Comparison of ENCODE assay signal across 15 cellular contexts in genomic region chr1:6461237-6461530, GRCh38. TPM values are rescaled to one million over a fixed set of nuclear protein-coding genes. Genes with fewer than 3 reads are reported as not detected.
DNase-seq lines count a peak whose midpoint lies in the region; ATAC-seq, FAIRE-seq and TF ChIP-seq lines count a peak whose summit lies in the region.
"Had no signal": no experiment of that assay in that cellular context is flagged by ENCODE, and none has a peak within 500 bp of the region (broad histone marks: within the 10 kb centered on the region; RNA-seq: fewer than 3 reads in every experiment).

No MANE protein-coding gene starts in this region.

- TF ChIP-seq EP300 in stomach (IDR thresholded peaks at IDR 0.05): no peak

- H3K9me3 ChIP-seq in endothelial cell of umbilical vein (replicated peaks; ENCODE audit: control insufficient read depth, insufficient read depth, low read length) (no peaks in the 10 kb centered on the region), stomach (no peaks in the 10 kb centered on the region)
- H3K9me3 ChIP-seq: neutrophil had no signal

- intact Hi-C loops in activated naive CD4-positive, alpha-beta T cell treated with anti-CD3 and anti-CD28 coated beads for 36 hours (cut with micrococcal nuclease): loop anchor here (2.0 kb wide), 3 partner anchors 38 to 434 kb away; partner anchors contain the start of gene CAMTA1
- intact Hi-C loops in activated CD4-positive, alpha-beta memory T cell treated with anti-CD3 and anti-CD28 coated beads for 36 hours (cut with micrococcal nuclease): loop anchor here (2.0 to 5.0 kb wide), 2 partner anchors 142 to 264 kb away; partner anchors contain the start of genes KLHL21 and RPL22
- intact Hi-C loops in endothelial cell of umbilical vein (cut with micrococcal nuclease): no loop called here
- intact Hi-C loops in stomach (cut with DNase I; ENCODE audit: low total_unique reads): no loop called here

- H3K36me3 Mint-ChIP-seq in activated naive CD4-positive, alpha-beta T cell treated with anti-CD3 and anti-CD28 coated beads for 36 hours (ENCODE audit: low read depth): peaks cover 27% of the 10 kb centered on the region
- H3K36me3 Mint-ChIP-seq in activated CD4-positive, alpha-beta memory T cell treated with anti-CD3 and anti-CD28 coated beads for 36 hours: peaks cover 35% of the 10 kb centered on the region

- ATAC-seq in HG03045 (IDR thresholded peaks at IDR 0.05; ENCODE audit: unreplicated experiment): no peak
- ATAC-seq in GM19455 (IDR thresholded peaks at IDR 0.05; ENCODE audit: unreplicated experiment): no peak
- ATAC-seq: foreskin keratinocyte had no signal

- peak overlapping the region; percentile 79 for H3K4me3 Mint-ChIP-seq in activated naive CD4-positive, alpha-beta T cell treated with anti-CD3 and anti-CD28 coated beads for 36 hours
- peak overlapping the region; percentile 81 for H3K4me3 Mint-ChIP-seq in activated CD4-positive, alpha-beta memory T cell treated with anti-CD3 and anti-CD28 coated beads for 36 hours

- TF ChIP-seq CTCF in endothelial cell of umbilical vein (IDR thresholded peaks at IDR 0.05; ENCODE audit: extremely low read depth in 1 of 2, insufficient read depth in 1 of 2, low read depth in 1 of 2, low read length in 2 of 2): no peak
- no peak for TF ChIP-seq CTCF in stomach (IDR thresholded peaks at IDR 0.05)

- H3K27me3 ChIP-seq in endothelial cell of umbilical vein (ENCODE audit: control insufficient read depth in 2 of 2, insufficient read depth in 2 of 2, low read length in 2 of 2): peaks cover 5% of the 10 kb centered on the region in 2 experiments
- peaks cover 0 to 85% (median 18%) of the 10 kb centered on the region in 3 donors for H3K27me3 ChIP-seq in stomach

- BruUV-seq in endothelial cell of umbilical vein (replicated peaks; lab: Mats Ljungman, UMichigan): TSS peak; percentile 34

- H3K4me3 ChIP-seq in endothelial cell of umbilical vein (replicated peaks in 1 of 3; ENCODE audit: insufficient read depth in 1 of 3, low read depth in 1 of 3, low read length in 3 of 3) (no peak overlapping the region), stomach (peak overlapping the region; percentile 15 to 46 (median 26))

- H3K36me3 ChIP-seq in endothelial cell of umbilical vein (ENCODE audit: control insufficient read depth in 2 of 2, extremely low read depth in 1 of 2, insufficient read depth in 2 of 2, low read length in 2 of 2) (peaks cover 9 to 14% of the 10 kb centered on the region in 2 experiments), stomach (peaks cover 0 to 20% (median 8%) of the 10 kb centered on the region in 4 donors)
- H3K36me3 ChIP-seq: neutrophil had no signal

- CTCF ChIA-PET in activated naive CD4-positive, alpha-beta T cell treated with anti-CD3 and anti-CD28 coated beads for 36 hours (lab: Charles Lee): no interaction called here
- CTCF ChIA-PET in activated CD4-positive, alpha-beta memory T cell treated with anti-CD3 and anti-CD28 coated beads for 36 hours (lab: Charles Lee): interaction anchor here (1.4 to 3.2 kb wide), 4 partner anchors 11 to 38 kb away, joined by 5 to 21 read pairs (median 14); partner anchors contain the start of gene PLEKHG5
- CTCF ChIA-PET in endothelial cell of umbilical vein (lab: Charles Lee): no interaction called here

- H4K20me1 ChIP-seq in endothelial cell of umbilical vein (replicated peaks; ENCODE audit: control insufficient read depth, extremely low read depth, insufficient read depth, low read length): no peaks in the 10 kb centered on the region

- H3K4me2 ChIP-seq in endothelial cell of umbilical vein (ENCODE audit: insufficient read depth, low read length): no peak overlapping the region

- H3K27ac Mint-ChIP-seq in activated naive CD4-positive, alpha-beta T cell treated with anti-CD3 and anti-CD28 coated beads for 36 hours: peak overlapping the region; percentile 94
- peak overlapping the region; percentile 95 for H3K27ac Mint-ChIP-seq in activated CD4-positive, alpha-beta memory T cell treated with anti-CD3 and anti-CD28 coated beads for 36 hours

- TF ChIP-seq POLR2A in endothelial cell of umbilical vein (IDR thresholded peaks at IDR 0.05; ENCODE audit: low read depth, low read length): no peak
- TF ChIP-seq POLR2A in stomach (IDR thresholded peaks at IDR 0.05): no peak

- no peak overlapping the region for H3K9ac ChIP-seq in endothelial cell of umbilical vein (replicated peaks; ENCODE audit: extremely low read depth, insufficient read depth, low read length)

- POLR2A ChIA-PET in activated CD4-positive, alpha-beta memory T cell treated with anti-CD3 and anti-CD28 coated beads for 36 hours (lab: Charles Lee): interaction anchor here (1.0 kb wide), 1 partner anchor 226 kb away, joined by 3 read pairs; no protein-coding TSS in a partner anchor
- POLR2A ChIA-PET in endothelial cell of umbilical vein (lab: Charles Lee): no interaction called here

- no peak for DNase-seq in activated naive CD4-positive, alpha-beta T cell treated with anti-CD3 and anti-CD28 coated beads for 36 hours
- no peak for DNase-seq in activated naive CD4-positive, alpha-beta T cell (lab: John Stamatoyannopoulos, UW)
- DNase-seq in activated CD4-positive, alpha-beta memory T cell treated with anti-CD3 and anti-CD28 coated beads for 36 hours: no peak
- no peak for DNase-seq in endothelial cell of umbilical vein (ENCODE audit: low read depth, low spot score)
- no peak for DNase-seq in stomach
- no peak for DNase-seq in NCI-H82 (lab: John Stamatoyannopoulos, UW)
- DNase-seq: effector CD4-positive, alpha-beta T cell; foreskin keratinocyte; NCI-H1092 treated with DMSO at 0.1 percent for 48 hours; NCI-H2171 treated with DMSO at 0.1 percent for 48 hours; stimulated activated CD4-positive, alpha-beta T cell treated with anti-CD3 and anti-CD28 coated beads, Interleukin-4, amount 100 ng/mL, for 24 hours had no signal

- no peak overlapping the region for H3K27ac ChIP-seq in endothelial cell of umbilical vein (ENCODE audit: insufficient read depth, low read depth, low read length)
- H3K27ac ChIP-seq in stomach: peak overlapping the region in 1 of 5 donors; percentile 64
- H3K27ac ChIP-seq: foreskin keratinocyte, neutrophil had no signal

- dilution Hi-C loops in endothelial cell of umbilical vein (cut with MboI; ENCODE audit: extremely low pct_ligation_motif_present, low sequenced_read_pairs): no loop called here

- H2AFZ ChIP-seq in endothelial cell of umbilical vein (ENCODE audit: low read depth, low read length): no peak overlapping the region

- no peaks in the 10 kb centered on the region for H3K79me2 ChIP-seq in endothelial cell of umbilical vein (ENCODE audit: control insufficient read depth, insufficient read depth, low read length)

- no peaks in the 10 kb centered on the region for H3K9me3 Mint-ChIP-seq in activated naive CD4-positive, alpha-beta T cell treated with anti-CD3 and anti-CD28 coated beads for 36 hours
- H3K9me3 Mint-ChIP-seq in activated CD4-positive, alpha-beta memory T cell treated with anti-CD3 and anti-CD28 coated beads for 36 hours: no peaks in the 10 kb centered on the region

- WGBS in stomach, 5 donors: 68 to 89% (median 79%) methylated on average over 29 of the region's 29 CpGs

- H3K27me3 Mint-ChIP-seq in activated naive CD4-positive, alpha-beta T cell treated with anti-CD3 and anti-CD28 coated beads for 36 hours (ENCODE audit: low read depth): peaks cover 6% of the 10 kb centered on the region
- peaks cover 2% of the 10 kb centered on the region for H3K27me3 Mint-ChIP-seq in activated CD4-positive, alpha-beta memory T cell treated with anti-CD3 and anti-CD28 coated beads for 36 hours

- FAIRE-seq in endothelial cell of umbilical vein (lab: Jason Lieb, UNC): no peak
- FAIRE-seq: D721Med had no signal

- H3K9me1 ChIP-seq in endothelial cell of umbilical vein (replicated peaks; ENCODE audit: control insufficient read depth, extremely low read depth, insufficient read depth, low read length): no peaks in the 10 kb centered on the region

- no peaks in the 10 kb centered on the region for H3K4me1 ChIP-seq in endothelial cell of umbilical vein (ENCODE audit: control insufficient read depth, extremely low read depth, insufficient read depth, low read length)
- H3K4me1 ChIP-seq in stomach: peaks cover 0 to 29% (median 24%) of the 10 kb centered on the region in 4 donors
- H3K4me1 ChIP-seq: foreskin keratinocyte had no signal

- peaks cover 51% of the 10 kb centered on the region for H3K4me1 Mint-ChIP-seq in activated naive CD4-positive, alpha-beta T cell treated with anti-CD3 and anti-CD28 coated beads for 36 hours (ENCODE audit: low read depth)
- peaks cover 50% of the 10 kb centered on the region for H3K4me1 Mint-ChIP-seq in activated CD4-positive, alpha-beta memory T cell treated with anti-CD3 and anti-CD28 coated beads for 36 hours (ENCODE audit: low read depth)

RNA-seq across cellular contexts. Expression of gene TNFRSF25, which starts 4.8 kb away (rescaled TPM):
- total RNA-seq in activated naive CD4-positive, alpha-beta T cell treated with anti-CD3 and anti-CD28 coated beads for 36 hours: 10 to 100 TPM; 82.4 to 87.0 TPM
- 10 to 100 TPM; 90.0 to 97.4 TPM for total RNA-seq in activated CD4-positive, alpha-beta memory T cell treated with anti-CD3 and anti-CD28 coated beads for 36 hours
- 33.9 and 48.7 TPM in 2 replicates for total RNA-seq in endothelial cell of umbilical vein
- 38.8 and 52.9 TPM in 2 replicates for polyA plus RNA-seq in endothelial cell of umbilical vein
- polyA plus RNA-seq in endothelial cell of umbilical vein (2011; cell fraction: cytosol; rRNA removed): 8.5 and 11.8 TPM in 2 replicates
- 247 and 252 TPM in 2 replicates for polyA plus RNA-seq in endothelial cell of umbilical vein (2011; cell fraction: nucleus; rRNA removed)
- 18.0 and 27.4 TPM in 2 replicates for polyA plus RNA-seq in endothelial cell of umbilical vein (2012)
- polyA minus RNA-seq in endothelial cell of umbilical vein: 11.2 and 23.6 TPM in 2 replicates
- polyA minus RNA-seq in endothelial cell of umbilical vein (2011; cell fraction: cytosol; rRNA and poly(A)+ RNA removed): not detected
- polyA minus RNA-seq in endothelial cell of umbilical vein (2011; cell fraction: nucleus; rRNA and poly(A)+ RNA removed): 31.3 and 39.8 TPM in 2 replicates
- 100 to 1,000 TPM in 1 of 5 donors, 10 to 100 TPM in 2, 1 to 10 TPM in 2; 6.1 to 215 (median 21.4) TPM for total RNA-seq in stomach
- polyA plus RNA-seq in stomach: 10 to 100 TPM in 1 of 3 donors, 1 to 10 TPM in 2; 2.7 to 41.6 (median 2.9) TPM

RNA-seq across cellular contexts. Expression of gene PLEKHG5, which starts 30.3 kb away (rescaled TPM):
- total RNA-seq in activated naive CD4-positive, alpha-beta T cell treated with anti-CD3 and anti-CD28 coated beads for 36 hours: 1 to 10 TPM; 1.7 to 1.8 TPM
- total RNA-seq in activated CD4-positive, alpha-beta memory T cell treated with anti-CD3 and anti-CD28 coated beads for 36 hours: 1 to 10 TPM; 2.1 to 2.2 TPM
- total RNA-seq in endothelial cell of umbilical vein: 56.9 and 68.3 TPM in 2 replicates
- 30.6 and 40.8 TPM in 2 replicates for polyA plus RNA-seq in endothelial cell of umbilical vein
- polyA plus RNA-seq in endothelial cell of umbilical vein (2011; cell fraction: cytosol; rRNA removed): 15.3 and 21.4 TPM in 2 replicates
- 140 and 157 TPM in 2 replicates for polyA plus RNA-seq in endothelial cell of umbilical vein (2011; cell fraction: nucleus; rRNA removed)
- 25.4 and 32.1 TPM in 2 replicates for polyA plus RNA-seq in endothelial cell of umbilical vein (2012)
- 24.3 and 28.8 TPM in 2 replicates for polyA minus RNA-seq in endothelial cell of umbilical vein
- polyA minus RNA-seq in endothelial cell of umbilical vein (2011; cell fraction: cytosol; rRNA and poly(A)+ RNA removed): 1.3 TPM
- polyA minus RNA-seq in endothelial cell of umbilical vein (2011; cell fraction: nucleus; rRNA and poly(A)+ RNA removed): 33.5 and 67.5 TPM in 2 replicates
- 10 to 100 TPM in 2 of 5 donors, 1 to 10 TPM in 3; 4.9 to 58.8 (median 9.8) TPM for total RNA-seq in stomach
- 1 to 10 TPM; 1.4 to 7.2 (median 1.8) TPM for polyA plus RNA-seq in stomach

RNA-seq across cellular contexts. Expression of gene ESPN, which starts 36.6 kb away (rescaled TPM):
- total RNA-seq in activated naive CD4-positive, alpha-beta T cell treated with anti-CD3 and anti-CD28 coated beads for 36 hours: under 1 TPM; 0.50 to 0.79 TPM
- total RNA-seq in activated CD4-positive, alpha-beta memory T cell treated with anti-CD3 and anti-CD28 coated beads for 36 hours: 1 to 10 TPM in 1 of 2 experiments, under 1 TPM in 1; 0.83 to 1.5 TPM
- total RNA-seq in endothelial cell of umbilical vein (0.71 and 2.2 TPM in 2 replicates), stomach (10 to 100 TPM in 1 of 5 donors, 1 to 10 TPM in 2, not detected in 2; 1.8 to 68.4 (median 4.9) TPM)
- polyA plus RNA-seq in endothelial cell of umbilical vein (0.46 and 0.54 TPM in 2 replicates), stomach (10 to 100 TPM in 1 of 3 donors, 1 to 10 TPM in 2; 1.5 to 18.0 (median 4.7) TPM)
- 0.07 and 0.17 TPM in 2 replicates for polyA plus RNA-seq in endothelial cell of umbilical vein (2011; cell fraction: cytosol; rRNA removed)
- 0.76 and 0.80 TPM in 2 replicates for polyA plus RNA-seq in endothelial cell of umbilical vein (2011; cell fraction: nucleus; rRNA removed)
- polyA plus RNA-seq in endothelial cell of umbilical vein (2012): 0.71 and 0.75 TPM in 2 replicates
- 0.13 TPM in 1 of 2 replicates, not detected in the other for polyA minus RNA-seq in endothelial cell of umbilical vein
- polyA minus RNA-seq in endothelial cell of umbilical vein (2011; cell fraction: cytosol; rRNA and poly(A)+ RNA removed): 4.0 TPM
- polyA minus RNA-seq in endothelial cell of umbilical vein (2011; cell fraction: nucleus; rRNA and poly(A)+ RNA removed): 0.34 TPM in 1 of 2 replicates, not detected in the other

RNA-seq across cellular contexts. Expression of gene HES2, which starts 41.5 kb away (rescaled TPM):
- total RNA-seq in activated naive CD4-positive, alpha-beta T cell treated with anti-CD3 and anti-CD28 coated beads for 36 hours: under 1 TPM; 0.14 to 0.74 TPM
- total RNA-seq in activated CD4-positive, alpha-beta memory T cell treated with anti-CD3 and anti-CD28 coated beads for 36 hours: under 1 TPM in 1 of 2 experiments, not detected in 1; 0.07 TPM
- total RNA-seq in endothelial cell of umbilical vein: 9.4 and 13.3 TPM in 2 replicates
- 3.6 and 3.7 TPM in 2 replicates for polyA plus RNA-seq in endothelial cell of umbilical vein
- polyA plus RNA-seq in endothelial cell of umbilical vein (2011; cell fraction: cytosol; rRNA removed): 2.7 and 2.9 TPM in 2 replicates
- 2.1 and 3.5 TPM in 2 replicates for polyA plus RNA-seq in endothelial cell of umbilical vein (2011; cell fraction: nucleus; rRNA removed)
- polyA plus RNA-seq in endothelial cell of umbilical vein (2012): 4.7 and 12.3 TPM in 2 replicates
- 2.0 and 2.4 TPM in 2 replicates for polyA minus RNA-seq in endothelial cell of umbilical vein
- polyA minus RNA-seq in endothelial cell of umbilical vein (2011; cell fraction: cytosol; rRNA and poly(A)+ RNA removed): 6.2 TPM
- polyA minus RNA-seq in endothelial cell of umbilical vein (2011; cell fraction: nucleus; rRNA and poly(A)+ RNA removed): 1.4 and 1.5 TPM in 2 replicates
- 100 to 1,000 TPM in 1 of 5 donors, not detected in 4; 231 TPM for total RNA-seq in stomach
- polyA plus RNA-seq in stomach: 10 to 100 TPM in 1 of 3 donors, not detected in 2; 18.4 TPM

Comparison
In these comparisons a context has a peak if more than half of its experiments do, and no peak if none do; other contexts are left out.
1. H3K4me3 ChIP-seq: peak in stomach (4 of 4); none in endothelial cell of umbilical vein (0 of 3).
2. intact Hi-C loops: an anchor here in activated naive CD4-positive, alpha-beta T cell treated with anti-CD3 and anti-CD28 coated beads for 36 hours (2.0 kb wide) and activated CD4-positive, alpha-beta memory T cell treated with anti-CD3 and anti-CD28 coated beads for 36 hours (2.0 to 5.0 kb wide); none called in endothelial cell of umbilical vein and stomach.